In the genomic region with DNA sequence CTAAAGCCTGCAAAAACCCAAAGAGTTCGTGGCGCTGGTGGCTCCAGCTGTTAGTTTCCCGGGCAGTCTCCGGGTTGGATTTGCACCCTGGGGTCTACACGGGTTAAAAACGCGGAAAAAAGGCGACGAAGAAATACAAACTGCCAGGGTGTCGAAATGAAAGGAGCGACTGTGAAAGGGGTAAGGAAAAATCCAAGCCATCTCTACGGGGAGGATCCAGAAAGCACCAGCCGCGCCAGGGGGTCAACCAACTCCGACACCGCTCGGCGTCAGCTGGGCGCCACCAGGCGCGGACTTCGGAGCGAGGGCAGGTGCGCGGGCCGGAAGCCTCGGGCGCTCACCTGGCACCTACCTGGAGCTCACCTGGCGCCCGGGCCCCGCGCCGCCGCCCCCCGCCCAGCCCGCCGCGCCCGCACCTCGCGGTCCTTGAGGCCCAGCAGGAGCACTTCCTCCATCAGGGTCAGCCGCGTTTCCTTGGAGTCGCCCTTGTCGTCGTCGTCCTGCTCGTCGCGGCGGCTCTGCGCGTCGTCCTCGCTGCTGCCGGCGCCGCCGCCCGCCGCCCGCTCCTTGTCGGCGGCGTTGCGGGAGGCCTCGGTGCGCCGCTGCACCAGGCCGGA, we compare ENCODE assay signal across 1 cellular context.
TF ChIP-seq lines count a peak whose summit lies in the region.

No MANE protein-coding gene starts in this region.

TF ChIP-seq in K562, 482 proteins besides CTCF, POLR2A, EP300 and RAD21 (continued from another document and continues in another):
- TF ChIP-seq ZBTB40 (IDR thresholded peaks at IDR 0.05) (no peak), ZBTB40 (CRISPR knock-in tag; IDR thresholded peaks at IDR 0.05) (no peak), ZEB2 (IDR thresholded peaks at IDR 0.05) (peak; percentile 63; the same call in 1 of the 2 replicates), HIVEP1 (CRISPR knock-in tag; IDR thresholded peaks at IDR 0.05) (no peak), HDAC1 (IDR thresholded peaks at IDR 0.05) (peak in 1 of 2 experiments; percentile 49; a peak in 1 of 4 replicates), POLR2B (IDR thresholded peaks at IDR 0.05; ENCODE audit: low read depth, partially characterized antibody) (no peak), MLLT1 (IDR thresholded peaks at IDR 0.05) (peak; percentile 61 to 92; a peak in 2 of 4 replicates), ZSCAN29 (IDR thresholded peaks at IDR 0.05) (peak; percentile 99), RBM39 (optimal IDR thresholded peaks at IDR 0.05; ENCODE audit: low read depth, low read length) (no peak), PTBP1 (IDR thresholded peaks at IDR 0.05; ENCODE audit: low read depth, low read length) (no peak), BCOR (IDR thresholded peaks at IDR 0.05) (0 out of 2 replicates have a peak, but pooled peaks have one; percentile 45), TBP (optimal IDR thresholded peaks at IDR 0.05; ENCODE audit: low read depth, low read length) (peak; percentile 42), TAF9B (IDR thresholded peaks at IDR 0.05; ENCODE audit: partially characterized antibody) (peak; percentile 19), CBFB (CRISPR knock-in tag; IDR thresholded peaks at IDR 0.05) (no peak), ARID4B (CRISPR knock-in tag; IDR thresholded peaks at IDR 0.05) (no peak), ESRRA (IDR thresholded peaks at IDR 0.05; ENCODE audit: borderline replicate concordance, low read depth) (no peak), BHLHE40 (IDR thresholded peaks at IDR 0.05; ENCODE audit: low read length) (no peak), SAP30 (IDR thresholded peaks at IDR 0.05; ENCODE audit: borderline replicate concordance, insufficient read depth, low read depth, low read length, poor library complexity, severe bottlenecking) (peak; percentile 15), CHCHD3 (CRISPR knock-in tag; IDR thresholded peaks at IDR 0.05) (no peak), FOXJ3 (CRISPR knock-in tag; IDR thresholded peaks at IDR 0.05) (no peak), NBN (IDR thresholded peaks at IDR 0.05; ENCODE audit: low read depth) (0 out of 2 replicates have a peak, but pooled peaks have one; percentile 45), CREB1 (IDR thresholded peaks at IDR 0.05) (peak; percentile 80; the same call in 1 of the 2 replicates), CREB1 (CRISPR knock-in tag; IDR thresholded peaks at IDR 0.05) (no peak), ESRRB (CRISPR knock-in tag; IDR thresholded peaks at IDR 0.05; ENCODE audit: borderline replicate concordance) (no peak), CHD4 (IDR thresholded peaks at IDR 0.05; ENCODE audit: insufficient read depth, insufficient replicate concordance, low read depth, low read length, poor library complexity, severe bottlenecking) (no peak), ZNF586 (CRISPR knock-in tag; conservative IDR thresholded peaks at IDR 0.05) (no peak), YY1 (IDR thresholded peaks at IDR 0.05; ENCODE audit: borderline replicate concordance in 1 of 3, control insufficient read depth in 1 of 3, extremely low read depth in 1 of 3, insufficient read depth in 3 of 3, insufficient read length in 1 of 3, insufficient replicate concordance in 2 of 3, low read depth in 1 of 3, low read length in 2 of 3) (peak in 1 of 3 experiments; percentile 21), ZNF23 (CRISPR knock-in tag; IDR thresholded peaks at IDR 0.05) (no peak), ZC3H4 (CRISPR knock-in tag; IDR thresholded peaks at IDR 0.05; ENCODE audit: borderline replicate concordance) (peak; percentile 45; the same call in 1 of the 2 replicates), PRMT5 (CRISPR knock-in tag; IDR thresholded peaks at IDR 0.05) (no peak), RNF219 (CRISPR knock-in tag; IDR thresholded peaks at IDR 0.05) (no peak), XRCC3 (IDR thresholded peaks at IDR 0.05) (no peak), FOXK1 (CRISPR knock-in tag; IDR thresholded peaks at IDR 0.05; ENCODE audit: borderline replicate concordance) (no peak)
- TF ChIP-seq, protein P1, sequence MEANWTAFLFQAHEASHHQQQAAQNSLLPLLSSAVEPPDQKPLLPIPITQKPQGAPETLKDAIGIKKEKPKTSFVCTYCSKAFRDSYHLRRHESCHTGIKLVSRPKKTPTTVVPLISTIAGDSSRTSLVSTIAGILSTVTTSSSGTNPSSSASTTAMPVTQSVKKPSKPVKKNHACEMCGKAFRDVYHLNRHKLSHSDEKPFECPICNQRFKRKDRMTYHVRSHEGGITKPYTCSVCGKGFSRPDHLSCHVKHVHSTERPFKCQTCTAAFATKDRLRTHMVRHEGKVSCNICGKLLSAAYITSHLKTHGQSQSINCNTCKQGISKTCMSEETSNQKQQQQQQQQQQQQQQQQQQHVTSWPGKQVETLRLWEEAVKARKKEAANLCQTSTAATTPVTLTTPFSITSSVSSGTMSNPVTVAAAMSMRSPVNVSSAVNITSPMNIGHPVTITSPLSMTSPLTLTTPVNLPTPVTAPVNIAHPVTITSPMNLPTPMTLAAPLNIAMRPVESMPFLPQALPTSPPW (CRISPR knock-in tag; IDR thresholded peaks at IDR 0.05): no peak
- TF ChIP-seq, protein P2, sequence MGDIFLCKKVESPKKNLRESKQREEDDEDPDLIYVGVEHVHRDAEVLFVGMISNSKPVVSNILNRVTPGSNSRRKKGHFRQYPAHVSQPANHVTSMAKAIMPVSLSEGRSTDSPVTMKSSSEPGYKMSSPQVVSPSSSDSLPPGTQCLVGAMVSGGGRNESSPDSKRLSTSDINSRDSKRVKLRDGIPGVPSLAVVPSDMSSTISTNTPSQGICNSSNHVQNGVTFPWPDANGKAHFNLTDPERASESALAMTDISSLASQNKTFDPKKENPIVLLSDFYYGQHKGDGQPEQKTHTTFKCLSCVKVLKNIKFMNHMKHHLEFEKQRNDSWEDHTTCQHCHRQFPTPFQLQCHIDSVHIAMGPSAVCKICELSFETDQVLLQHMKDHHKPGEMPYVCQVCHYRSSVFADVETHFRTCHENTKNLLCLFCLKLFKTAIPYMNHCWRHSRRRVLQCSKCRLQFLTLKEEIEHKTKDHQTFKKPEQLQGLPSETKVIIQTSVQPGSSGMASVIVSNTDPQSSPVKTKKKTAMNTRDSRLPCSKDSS (IDR thresholded peaks at IDR 0.05; ENCODE audit: low read depth, partially characterized antibody): no peak
